26 cellular contexts compared by ENCODE assay signal in the genomic region with DNA sequence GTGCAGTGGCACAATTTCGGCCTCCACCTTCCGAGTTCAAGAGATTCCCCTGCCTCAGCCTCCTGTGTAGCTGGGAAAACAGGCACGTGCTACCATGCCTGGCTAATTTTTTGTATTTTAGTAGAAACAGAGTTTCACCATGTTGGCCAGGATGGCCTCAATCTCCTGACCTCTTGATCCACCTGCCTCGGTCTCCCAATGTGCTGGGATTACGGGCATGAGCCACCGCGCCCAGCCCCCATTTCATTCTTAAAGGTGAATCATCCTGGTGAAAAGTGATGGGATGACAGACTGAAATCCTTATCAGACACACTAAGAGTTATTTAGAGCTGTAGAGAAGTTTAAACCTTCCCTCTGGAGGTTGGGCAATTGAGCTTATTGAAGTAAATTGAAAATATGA. TPM values are rescaled to one million over a fixed set of nuclear protein-coding genes. Genes with fewer than 3 reads are reported as not detected.
"Had no signal": no experiment of that assay in that cellular context is flagged by ENCODE, and none has a peak within 500 bp of the region (broad histone marks: within the 10 kb centered on the region; RNA-seq: fewer than 3 reads in every experiment).

No MANE protein-coding gene starts in this region.

- H3K27me3 ChIP-seq: stomach, suprapubic skin, testis, thyroid gland, tibial artery, tibial nerve, transverse colon, upper lobe of left lung, upper lobe of right lung, uterus, vagina had no signal

- H3K27ac ChIP-seq: stomach, suprapubic skin, testis, thoracic aorta, thyroid gland, tibial artery, tibial nerve, transverse colon, upper lobe of left lung, upper lobe of right lung, uterus, vagina had no signal

- H3K4me1 ChIP-seq: stomach, suprapubic skin, testis, thyroid gland, tibial artery, tibial nerve, transverse colon, upper lobe of left lung, upper lobe of right lung, uterus, vagina had no signal

- H3K36me3 ChIP-seq: stomach, suprapubic skin, thoracic aorta, thyroid gland, tibial artery, tibial nerve, transverse colon, upper lobe of left lung, upper lobe of right lung, uterus, vagina had no signal

- ATAC-seq: stimulated activated effector memory CD8-positive, alpha-beta T cell treated with anti-CD3 and anti-CD28 coated beads, Interleukin-12 subunit alpha, Interleukin-12 subunit beta, amount 100 ng/mL, for 72 hours; stimulated activated memory B cell treated with anti-CD40 and anti-IgM and Interleukin-4, amounts not matched to agents 10 μg/mL and 1 μg/mL and 100 μg/mL, for 72 hours; stimulated activated naive B cell treated with anti-CD40 and anti-IgM and Interleukin-4, amounts not matched to agents 10 μg/mL and 1 μg/mL and 100 μg/mL, for 72 hours; stimulated activated naive CD8-positive, alpha-beta T cell treated with anti-CD3 and anti-CD28 coated beads, Interleukin-15, amount 100 ng/mL, for 72 hours; stimulated activated naive CD8-positive, alpha-beta T cell treated with anti-CD3 and anti-CD28 coated beads, Interleukin-15, Interleukin-2, amounts not matched to agents 100 U/mL and 50 U/mL, for 24 hours; upper lobe of right lung had no signal

- H3K4me3 ChIP-seq: stomach, suprapubic skin, testis, thoracic aorta, thyroid gland, tibial artery, tibial nerve, transverse colon, upper lobe of left lung, upper lobe of right lung, uterus, vagina had no signal

- H3K9me3 ChIP-seq: stomach, suprapubic skin, testis, thoracic aorta, thyroid gland, tibial artery, tibial nerve, transverse colon, upper lobe of left lung, upper lobe of right lung, uterus, vagina had no signal

- DNase-seq: stimulated activated CD4-positive, alpha-beta T cell treated with anti-CD3 and anti-CD28 coated beads, Interleukin-2, amount 100 ng/mL, for 48 hours; stimulated activated CD4-positive, alpha-beta T cell treated with anti-CD3 and anti-CD28 coated beads, Interleukin-4, amount 100 ng/mL, for 1 hour; stimulated activated CD4-positive, alpha-beta T cell treated with anti-CD3 and anti-CD28 coated beads, Interleukin-4, amount 100 ng/mL, for 24 hours; stimulated activated CD4-positive, alpha-beta T cell treated with anti-CD3 and anti-CD28 coated beads, Interleukin-4, amount 100 ng/mL, for 4 hours; stimulated activated CD8-positive, alpha-beta memory T cell treated with anti-CD3 and anti-CD28 coated beads, Interleukin-4, amount 100 ng/mL, for 48 hours; stimulated activated naive B cell treated with anti-CD40 and anti-IgM and Interleukin-4, amounts not matched to agents 10 μg/mL and 1 μg/mL and 100 μg/mL, for 72 hours; stimulated activated naive CD4-positive, alpha-beta T cell; stimulated activated naive CD4-positive, alpha-beta T cell treated with Interleukin-2 at 50 U/mL for 16 hours; stimulated activated naive CD8-positive, alpha-beta T cell treated with anti-CD3 and anti-CD28 coated beads, Interleukin-15, amount 100 ng/mL, for 72 hours; stimulated activated naive CD8-positive, alpha-beta T cell treated with anti-CD3 and anti-CD28 coated beads, Interleukin-15, Interleukin-2, amounts not matched to agents 100 U/mL and 50 U/mL, for 24 hours; stomach; substantia nigra; testis; thyroid gland; tibial artery; transverse colon; trophoblast cell; upper lobe of left lung; upper lobe of right lung; uterus had no signal

RNA-seq across cellular contexts. Expression of a gene that starts 24.1 kb away (rescaled TPM):
- total RNA-seq: thoracic aorta, thyroid gland, tibial nerve, transverse colon, upper lobe of right lung, vagina had no signal
